In genomic region chr10:70125918-70126590, GRCh38 we compare ENCODE assay signal across 1 cellular context.
TF ChIP-seq lines count a peak whose summit lies in the region.

No MANE protein-coding gene starts in this region.

TF ChIP-seq in GM23338, 12 proteins besides CTCF, POLR2A, EP300 and RAD21:
- TF ChIP-seq ZNF462 (CRISPR knock-in tag; IDR thresholded peaks at IDR 0.05) (no peak), ZNF114 (CRISPR knock-in tag; IDR thresholded peaks at IDR 0.05) (no peak), STAT1 (IDR thresholded peaks at IDR 0.05; ENCODE audit: unreplicated experiment) (no peak), REST (IDR thresholded peaks at IDR 0.05; ENCODE audit: unreplicated experiment) (no peak), NANOG (IDR thresholded peaks at IDR 0.05; ENCODE audit: borderline replicate concordance) (no peak)
